ENCODE assay signal across 8 cellular contexts in the genomic region with DNA sequence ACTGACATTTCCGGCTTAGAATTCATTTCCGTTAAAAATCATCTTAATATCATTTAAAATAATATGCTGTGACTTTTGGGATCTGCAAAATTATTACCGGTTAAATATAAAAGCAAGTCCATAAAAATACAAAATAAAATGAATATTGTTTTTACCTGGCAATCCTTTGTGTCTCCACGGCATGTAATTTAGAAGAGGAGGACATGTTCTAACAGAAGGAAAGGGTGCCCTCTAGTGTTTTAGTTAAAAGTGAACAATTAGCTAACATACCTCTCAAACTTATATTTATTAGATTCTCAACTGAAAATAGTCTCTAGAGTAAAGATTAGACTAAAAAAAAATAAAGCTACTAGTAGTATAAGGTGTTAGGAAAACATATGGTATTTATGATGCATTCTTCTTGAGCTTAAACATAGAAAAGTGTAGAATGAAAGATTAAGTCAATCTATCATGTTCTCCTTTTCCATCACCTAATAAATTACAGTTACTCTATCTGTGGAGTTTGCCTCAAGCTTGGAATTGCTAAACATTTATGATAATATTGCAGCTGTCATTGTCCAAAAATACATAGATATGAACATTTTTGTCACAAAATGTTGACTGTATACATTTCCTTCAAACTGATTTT.
DNase-seq lines count a peak whose midpoint lies in the region; ATAC-seq, FAIRE-seq and TF ChIP-seq lines count a peak whose summit lies in the region.

No MANE protein-coding gene starts in this region.

- POLR2A ChIA-PET in activated CD4-positive, alpha-beta T cell treated with anti-CD3 and anti-CD28 coated beads, Interleukin-2, amount 10 ng/mL, durations not matched to agents 7 days and 5 days (lab: Charles Lee) = no interaction called here

- no peaks in the 10 kb centered on the region for H4K20me1 ChIP-seq in OCI-LY3 (ENCODE audit: insufficient read depth, low read length)

- no peaks in the 10 kb centered on the region for H3K27me3 ChIP-seq in ACC112 (ENCODE audit: insufficient read depth, low read length)
- no peaks in the 10 kb centered on the region for H3K27me3 ChIP-seq in OCI-LY3 (ENCODE audit: low read depth, low read length)

- H3K4me3 Mint-ChIP-seq in naive B cell = no peak overlapping the region
- H3K4me3 Mint-ChIP-seq in activated CD4-positive, alpha-beta T cell treated with anti-CD3 and anti-CD28 coated beads, Interleukin-2, amount 10 ng/mL, durations not matched to agents 7 days and 5 days = no peak overlapping the region

- H3K79me2 ChIP-seq in ACC112 (ENCODE audit: control insufficient read depth, insufficient read depth, low read length, unreplicated experiment) = no peaks in the 10 kb centered on the region
- no peaks in the 10 kb centered on the region for H3K79me2 ChIP-seq in OCI-LY3 (ENCODE audit: low read length)

- no peak overlapping the region for H3K27ac ChIP-seq in ACC112 (ENCODE audit: low read depth, low read length)
- no peak overlapping the region for H3K27ac ChIP-seq in OCI-LY3 (ENCODE audit: low read length)

- peak overlapping the region; percentile 31 for H3K4me2 ChIP-seq in OCI-LY3 (ENCODE audit: low read length)

- H3K4me3 ChIP-seq in ACC112 (ENCODE audit: low read depth, low read length) = no peak overlapping the region
- H3K4me3 ChIP-seq in OCI-LY3 (ENCODE audit: low read length) = 0 out of 2 replicates have a peak overlapping the region, but pooled peaks have one; percentile 6

- H3K4me1 ChIP-seq in ACC112 (ENCODE audit: control insufficient read depth, insufficient read depth, low read length, unreplicated experiment) (no peaks in the 10 kb centered on the region), OCI-LY3 (ENCODE audit: low read length) (no peaks in the 10 kb centered on the region)

- DNase-seq in HS-5 (ENCODE audit: low read depth) (peak; percentile 13), naive B cell (peak; percentile 35)
- no peak for DNase-seq in activated CD4-positive, alpha-beta T cell treated with anti-CD3 and anti-CD28 coated beads, Interleukin-2, amount 10 ng/mL, durations not matched to agents 7 days and 5 days

- H3K9me3 Mint-ChIP-seq in naive B cell = peaks cover 0 to 38% (median 9%) of the 10 kb centered on the region in 7 donors
- H3K9me3 Mint-ChIP-seq in activated CD4-positive, alpha-beta T cell treated with anti-CD3 and anti-CD28 coated beads, Interleukin-2, amount 10 ng/mL, durations not matched to agents 7 days and 5 days = peaks cover 7% of the 10 kb centered on the region

- no peaks in the 10 kb centered on the region for H3K27me3 Mint-ChIP-seq in naive B cell
- H3K27me3 Mint-ChIP-seq in activated CD4-positive, alpha-beta T cell treated with anti-CD3 and anti-CD28 coated beads, Interleukin-2, amount 10 ng/mL, durations not matched to agents 7 days and 5 days = no peaks in the 10 kb centered on the region

- peaks cover 6% of the 10 kb centered on the region; the same call in 1 of the 2 replicates for H3K9me3 ChIP-seq in OCI-LY3 (ENCODE audit: insufficient read depth, low read length)

- FAIRE-seq in endometrium (lab: Jason Lieb, UNC) = peak; percentile 90

- CTCF ChIA-PET in activated CD4-positive, alpha-beta T cell treated with anti-CD3 and anti-CD28 coated beads, Interleukin-2, amount 10 ng/mL, durations not matched to agents 7 days and 5 days (lab: Charles Lee) = no interaction called here

- no peak overlapping the region for H3K27ac Mint-ChIP-seq in naive B cell
- H3K27ac Mint-ChIP-seq in activated CD4-positive, alpha-beta T cell treated with anti-CD3 and anti-CD28 coated beads, Interleukin-2, amount 10 ng/mL, durations not matched to agents 7 days and 5 days = no peak overlapping the region

- peak; percentile 88 for TF ChIP-seq CTCF in OCI-LY3 (IDR thresholded peaks at IDR 0.05; ENCODE audit: low read depth, low read length)

- H3K36me3 ChIP-seq in ACC112 (ENCODE audit: insufficient read depth, low read length) = no peaks in the 10 kb centered on the region
- H3K36me3 ChIP-seq in OCI-LY3 (replicated peaks; ENCODE audit: low read depth, low read length) = peaks cover 4% of the 10 kb centered on the region

- H3K9ac ChIP-seq in OCI-LY3 (ENCODE audit: low read length) = no peak overlapping the region

- H2AFZ ChIP-seq in ACC112 (ENCODE audit: low read length, unreplicated experiment) (peak overlapping the region; percentile 36), OCI-LY3 (ENCODE audit: low read depth, low read length) (0 out of 2 replicates have a peak overlapping the region, but pooled peaks have one; percentile 22)

- peaks cover 0 to 4% of the 10 kb centered on the region in 2 donors for H3K36me3 Mint-ChIP-seq in naive B cell
- no peaks in the 10 kb centered on the region for H3K36me3 Mint-ChIP-seq in activated CD4-positive, alpha-beta T cell treated with anti-CD3 and anti-CD28 coated beads, Interleukin-2, amount 10 ng/mL, durations not matched to agents 7 days and 5 days (ENCODE audit: low read depth)

- H3K4me1 Mint-ChIP-seq in naive B cell = no peaks in the 10 kb centered on the region
- H3K4me1 Mint-ChIP-seq in activated CD4-positive, alpha-beta T cell treated with anti-CD3 and anti-CD28 coated beads, Interleukin-2, amount 10 ng/mL, durations not matched to agents 7 days and 5 days = no peaks in the 10 kb centered on the region

- ATAC-seq in GM18517 (IDR thresholded peaks at IDR 0.05; ENCODE audit: unreplicated experiment) (peak; percentile 75), naive B cell (ENCODE audit: low read depth in 2 of 2) (peak in 1 of 2 donors; percentile 36), HG02623 (IDR thresholded peaks at IDR 0.05; ENCODE audit: unreplicated experiment) (no peak)
